Comparison of ENCODE assay signal across 33 cellular contexts in the genomic region with DNA sequence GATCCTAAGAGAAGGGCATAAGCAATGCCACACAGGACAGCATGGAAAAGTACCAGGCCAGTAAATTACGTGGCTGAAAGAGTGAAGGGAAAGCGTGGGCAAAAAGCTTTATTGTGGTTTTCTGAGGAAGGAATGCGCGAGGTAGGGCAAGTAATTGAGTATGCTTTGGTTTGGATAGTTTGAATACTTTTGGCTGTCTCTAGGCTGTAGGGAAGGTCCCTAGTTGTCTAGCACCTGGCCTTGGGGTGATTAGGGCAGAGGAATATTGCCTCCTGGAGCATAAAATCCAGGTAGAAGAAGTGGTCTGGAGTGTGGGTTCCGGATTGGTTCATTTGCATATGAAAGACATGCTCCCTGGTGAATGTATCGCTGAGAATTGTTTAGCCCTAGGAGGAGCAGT. TPM values are rescaled to one million over a fixed set of nuclear protein-coding genes. Genes with fewer than 3 reads are reported as not detected.
"Had no signal": no experiment of that assay in that cellular context is flagged by ENCODE, and none has a peak within 500 bp of the region (broad histone marks: within the 10 kb centered on the region; RNA-seq: fewer than 3 reads in every experiment).

No MANE protein-coding gene starts in this region.

- H3K4me3 ChIP-seq: ascending aorta, breast epithelium, cardiac muscle cell, colonic mucosa, esophagus squamous epithelium, gastroesophageal sphincter, heart right ventricle had no signal

- H3K27ac ChIP-seq: ascending aorta, breast epithelium, cardiac muscle cell, colonic mucosa, epithelial cell of prostate, esophagus squamous epithelium, gastroesophageal sphincter, heart right ventricle, VCaP had no signal

- ATAC-seq: activated naive CD4-positive, alpha-beta T cell treated with anti-CD3 and anti-CD28 coated beads, Interleukin-2, amount 50 U/mL, for 72 hours; activated T-cell treated with anti-CD3 and anti-CD28 coated beads, Interleukin-2, amount 50 U/mL, for 72 hours; gastroesophageal sphincter; heart right ventricle; T-helper 17 cell; WTC11 had no signal

- H3K4me1 ChIP-seq: ascending aorta, breast epithelium, colonic mucosa, esophagus squamous epithelium, gastroesophageal sphincter, heart right ventricle had no signal

- H3K36me3 ChIP-seq: ascending aorta, breast epithelium, cardiac muscle cell, colonic mucosa, esophagus squamous epithelium, gastroesophageal sphincter, heart right ventricle had no signal

- H3K9me3 ChIP-seq: ascending aorta, breast epithelium, colonic mucosa, esophagus squamous epithelium, gastroesophageal sphincter had no signal

- H3K27me3 ChIP-seq: ascending aorta, breast epithelium, cardiac muscle cell, colonic mucosa, esophagus squamous epithelium, gastroesophageal sphincter, heart right ventricle had no signal

- DNase-seq: activated CD4-positive, alpha-beta memory T cell treated with anti-CD3 and anti-CD28 coated beads, Interleukin-2, amount 10 ng/mL, durations not matched to agents 7 days and 5 days; activated CD4-positive, alpha-beta T cell treated with anti-CD3 and anti-CD28 coated beads for 1 hour; activated CD4-positive, alpha-beta T cell treated with anti-CD3 and anti-CD28 coated beads for 4 hours; activated CD4-positive, alpha-beta T cell treated with anti-CD3 and anti-CD28 coated beads, Interleukin-2, amount 10 ng/mL, durations not matched to agents 7 days and 5 days; activated CD4-positive, alpha-beta T cell treated with anti-CD3 and anti-CD28 coated beads, Interleukin-2, amount 50 U/mL, for 4 hours; activated CD8-positive, alpha-beta memory T cell treated with anti-CD3 and anti-CD28 coated beads, Interleukin-2, amount 50 U/mL, for 48 hours; activated gamma-delta T cell; activated naive CD4-positive, alpha-beta T cell; activated naive CD4-positive, alpha-beta T cell treated with anti-CD3 and anti-CD28 coated beads, Interleukin-2, amount 10 ng/mL, durations not matched to agents 7 days and 5 days; activated naive CD8-positive, alpha-beta T cell treated with anti-CD3 and anti-CD28 coated beads, Interleukin-2, amount 10 ng/mL, durations not matched to agents 7 days and 5 days; activated T-cell treated with anti-CD3 and anti-CD28 coated beads for 4 hours; activated T-cell treated with anti-CD3 and anti-CD28 coated beads, Interleukin-2, amount 50 U/mL, for 24 hours; activated T-cell treated with anti-CD3 and anti-CD28 coated beads, Interleukin-2, amount 50 U/mL, for 72 hours; central memory CD4-positive, alpha-beta T cell; cerebellar nuclear complex; colonic mucosa; effector CD8-positive, alpha-beta T cell; esophagus squamous epithelium; foreskin melanocyte; heart right ventricle; T-helper 17 cell had no signal

RNA-seq across cellular contexts. Expression of a gene that starts 46.4 kb away (rescaled TPM):
- total RNA-seq: activated naive CD8-positive, alpha-beta T cell treated with anti-CD3 and anti-CD28 coated beads, Interleukin-2, amount 10 ng/mL, durations not matched to agents 7 days and 5 days; endothelial cell of umbilical vein; fibroblast of lung; fibroblast of villous mesenchyme; glomerular endothelial cell had no signal
- polyA plus RNA-seq: endothelial cell of umbilical vein, fibroblast of lung had no signal
